1 cellular context compared by ENCODE assay signal in genomic region chr12:120903818-120904773, GRCh38.
TF ChIP-seq lines count a peak whose summit lies in the region.

SPPL3 (minus strand) TSS chr12:120904358; CDS start chr12:120903867, 491 bp downstream.

TF ChIP-seq in HepG2, 621 proteins besides CTCF, POLR2A, EP300 and RAD21 (continued from another document and continues in another):
- TF ChIP-seq SOX13 (IDR thresholded peaks at IDR 0.05) = no peak
- peak in 1 of 2 experiments; percentile 43; a peak in 2 of 4 replicates for TF ChIP-seq SOX13 (CRISPR knock-in tag; conservative IDR thresholded peaks at IDR 0.05 in 1 of 2, IDR thresholded peaks at IDR 0.05 in 1 of 2)
- peak; percentile 40; the same call in 1 of the 2 replicates for TF ChIP-seq NFYB (CRISPR knock-in tag; IDR thresholded peaks at IDR 0.05)
- no peak for TF ChIP-seq ZKSCAN5 (CRISPR knock-in tag; IDR thresholded peaks at IDR 0.05)
- TF ChIP-seq ZNF33B (CRISPR knock-in tag; IDR thresholded peaks at IDR 0.05) = peak; percentile 28; the same call in 1 of the 2 replicates
- peak; percentile 85 for TF ChIP-seq GATAD1 (CRISPR knock-in tag; IDR thresholded peaks at IDR 0.05)
- no peak for TF ChIP-seq HCFC1 (IDR thresholded peaks at IDR 0.05; ENCODE audit: low read depth, low read length)
- TF ChIP-seq CAMTA2 (CRISPR knock-in tag; IDR thresholded peaks at IDR 0.05; ENCODE audit: borderline replicate concordance) = no peak
- no peak for TF ChIP-seq TCF7L2 (IDR thresholded peaks at IDR 0.05; ENCODE audit: low read depth, low read length)
- TF ChIP-seq CBFB (CRISPR knock-in tag; IDR thresholded peaks at IDR 0.05) = peak; percentile 59; the same call in 1 of the 2 replicates
- no peak for TF ChIP-seq ZNF512B (CRISPR knock-in tag; IDR thresholded peaks at IDR 0.05; ENCODE audit: borderline replicate concordance)
- TF ChIP-seq ZNF672 (CRISPR knock-in tag; IDR thresholded peaks at IDR 0.05) = no peak
- no peak for TF ChIP-seq ZNF530 (CRISPR knock-in tag; IDR thresholded peaks at IDR 0.05; ENCODE audit: low read depth)
- TF ChIP-seq ZNF792 (CRISPR knock-in tag; IDR thresholded peaks at IDR 0.05) = peak; percentile 57; the same call in 1 of the 2 replicates
- TF ChIP-seq ARNT2 (CRISPR knock-in tag; IDR thresholded peaks at IDR 0.05; ENCODE audit: low read depth) = peak; percentile 66
- TF ChIP-seq KDM5A (IDR thresholded peaks at IDR 0.05; ENCODE audit: borderline replicate concordance, low read length) = peak; percentile 37; the same call in 1 of the 2 replicates
- TF ChIP-seq FOSL2 (CRISPR knock-in tag; IDR thresholded peaks at IDR 0.05) = peak; percentile 26; the same call in 1 of the 2 replicates
- TF ChIP-seq MAFK (conservative IDR thresholded peaks at IDR 0.05 in 1 of 2, IDR thresholded peaks at IDR 0.05 in 1 of 2; ENCODE audit: low read length in 2 of 2) = no peak
- peak; percentile 25 for TF ChIP-seq ASH2L (IDR thresholded peaks at IDR 0.05; ENCODE audit: insufficient read length, low read depth, low read length)
- peak; percentile 33; the same call in 1 of the 2 replicates for TF ChIP-seq TMF1 (CRISPR knock-in tag; IDR thresholded peaks at IDR 0.05; ENCODE audit: low read depth)
- TF ChIP-seq, protein P1, sequence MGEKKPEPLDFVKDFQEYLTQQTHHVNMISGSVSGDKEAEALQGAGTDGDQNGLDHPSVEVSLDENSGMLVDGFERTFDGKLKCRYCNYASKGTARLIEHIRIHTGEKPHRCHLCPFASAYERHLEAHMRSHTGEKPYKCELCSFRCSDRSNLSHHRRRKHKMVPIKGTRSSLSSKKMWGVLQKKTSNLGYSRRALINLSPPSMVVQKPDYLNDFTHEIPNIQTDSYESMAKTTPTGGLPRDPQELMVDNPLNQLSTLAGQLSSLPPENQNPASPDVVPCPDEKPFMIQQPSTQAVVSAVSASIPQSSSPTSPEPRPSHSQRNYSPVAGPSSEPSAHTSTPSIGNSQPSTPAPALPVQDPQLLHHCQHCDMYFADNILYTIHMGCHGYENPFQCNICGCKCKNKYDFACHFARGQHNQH (CRISPR knock-in tag; IDR thresholded peaks at IDR 0.05) = peak; percentile 73
- 0 out of 2 replicates have a peak, but pooled peaks have one; percentile 27 for TF ChIP-seq ZNF317 (CRISPR knock-in tag; IDR thresholded peaks at IDR 0.05)
- TF ChIP-seq ZNF484 (CRISPR knock-in tag; IDR thresholded peaks at IDR 0.05; ENCODE audit: borderline replicate concordance, low read depth) = no peak
- TF ChIP-seq ZNF552 (CRISPR knock-in tag; IDR thresholded peaks at IDR 0.05; ENCODE audit: borderline replicate concordance) = no peak
- TF ChIP-seq, protein P2, sequence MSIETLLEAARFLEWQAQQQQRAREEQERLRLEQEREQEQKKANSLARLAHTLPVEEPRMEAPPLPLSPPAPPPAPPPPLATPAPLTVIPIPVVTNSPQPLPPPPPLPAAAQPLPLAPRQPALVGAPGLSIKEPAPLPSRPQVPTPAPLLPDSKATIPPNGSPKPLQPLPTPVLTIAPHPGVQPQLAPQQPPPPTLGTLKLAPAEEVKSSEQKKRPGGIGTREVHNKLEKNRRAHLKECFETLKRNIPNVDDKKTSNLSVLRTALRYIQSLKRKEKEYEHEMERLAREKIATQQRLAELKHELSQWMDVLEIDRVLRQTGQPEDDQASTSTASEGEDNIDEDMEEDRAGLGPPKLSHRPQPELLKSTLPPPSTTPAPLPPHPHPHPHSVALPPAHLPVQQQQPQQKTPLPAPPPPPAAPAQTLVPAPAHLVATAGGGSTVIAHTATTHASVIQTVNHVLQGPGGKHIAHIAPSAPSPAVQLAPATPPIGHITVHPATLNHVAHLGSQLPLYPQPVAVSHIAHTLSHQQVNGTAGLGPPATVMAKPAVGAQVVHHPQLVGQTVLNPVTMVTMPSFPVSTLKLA (IDR thresholded peaks at IDR 0.05) = peak; percentile 86
- TF ChIP-seq TBP (CRISPR knock-in tag; IDR thresholded peaks at IDR 0.05) = no peak
- TF ChIP-seq, protein P3, sequence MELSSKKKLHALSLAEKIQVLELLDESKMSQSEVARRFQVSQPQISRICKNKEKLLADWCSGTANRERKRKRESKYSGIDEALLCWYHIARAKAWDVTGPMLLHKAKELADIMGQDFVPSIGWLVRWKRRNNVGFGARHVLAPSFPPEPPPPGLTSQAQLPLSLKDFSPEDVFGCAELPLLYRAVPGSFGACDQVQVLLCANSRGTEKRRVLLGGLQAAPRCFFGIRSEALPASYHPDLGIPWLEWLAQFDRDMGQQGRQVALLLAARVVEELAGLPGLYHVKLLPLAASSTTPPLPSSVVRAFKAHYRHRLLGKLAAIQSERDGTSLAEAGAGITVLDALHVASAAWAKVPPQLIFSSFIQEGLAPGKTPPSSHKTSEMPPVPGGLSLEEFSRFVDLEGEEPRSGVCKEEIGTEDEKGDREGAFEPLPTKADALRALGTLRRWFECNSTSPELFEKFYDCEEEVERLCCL (CRISPR knock-in tag; IDR thresholded peaks at IDR 0.05; ENCODE audit: borderline replicate concordance) = no peak
- no peak for TF ChIP-seq ZNF646 (CRISPR knock-in tag; IDR thresholded peaks at IDR 0.05)
- no peak for TF ChIP-seq ZNF556 (CRISPR knock-in tag; IDR thresholded peaks at IDR 0.05; ENCODE audit: borderline replicate concordance)
- TF ChIP-seq AHDC1 (CRISPR knock-in tag; IDR thresholded peaks at IDR 0.05; ENCODE audit: borderline replicate concordance) = no peak
- TF ChIP-seq ZNF205 (CRISPR knock-in tag; IDR thresholded peaks at IDR 0.05) = 0 out of 2 replicates have a peak, but pooled peaks have one; percentile 0
- TF ChIP-seq GFI1 (CRISPR knock-in tag; IDR thresholded peaks at IDR 0.05; ENCODE audit: borderline replicate concordance) = no peak
- TF ChIP-seq ETV6 (CRISPR knock-in tag; conservative IDR thresholded peaks at IDR 0.05) = 0 out of 2 replicates have a peak, but pooled peaks have one; percentile 56
- TF ChIP-seq ZNF274 (CRISPR knock-in tag; IDR thresholded peaks at IDR 0.05) = no peak
- TF ChIP-seq RBM39 (IDR thresholded peaks at IDR 0.05; ENCODE audit: low read depth, low read length, poor library complexity, severe bottlenecking) = peak; percentile 48
- TF ChIP-seq, protein P4, sequence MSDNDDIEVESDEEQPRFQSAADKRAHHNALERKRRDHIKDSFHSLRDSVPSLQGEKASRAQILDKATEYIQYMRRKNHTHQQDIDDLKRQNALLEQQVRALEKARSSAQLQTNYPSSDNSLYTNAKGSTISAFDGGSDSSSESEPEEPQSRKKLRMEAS (IDR thresholded peaks at IDR 0.05) = peak; percentile 86
- TF ChIP-seq ELF1 (CRISPR knock-in tag; IDR thresholded peaks at IDR 0.05) = no peak
- no peak for TF ChIP-seq PHB2 (IDR thresholded peaks at IDR 0.05; ENCODE audit: partially characterized antibody)
- no peak for TF ChIP-seq ZXDC (CRISPR knock-in tag; IDR thresholded peaks at IDR 0.05)
